In genomic region chr14:25049127-25049558, GRCh38 we compare ENCODE assay signal across 9 cellular contexts. TPM values are rescaled to one million over a fixed set of nuclear protein-coding genes. Genes with fewer than 3 reads are reported as not detected.
DNase-seq lines count a peak whose midpoint lies in the region; ATAC-seq, FAIRE-seq and TF ChIP-seq lines count a peak whose summit lies in the region.
"Had no signal": no experiment of that assay in that cellular context is flagged by ENCODE, and none has a peak within 500 bp of the region (broad histone marks: within the 10 kb centered on the region; RNA-seq: fewer than 3 reads in every experiment).

No MANE protein-coding gene starts in this region.

- CTCF ChIA-PET in MCF 10A (lab: Yijun Ruan, JAX) = no interaction called here

- H3K4me1 ChIP-seq in keratinocyte (ENCODE audit: control insufficient read depth, extremely low read depth, insufficient read depth, low read length) (peaks cover 24% of the 10 kb centered on the region), smooth muscle cell (ENCODE audit: low read depth) (peaks cover 5% of the 10 kb centered on the region)

- H4K20me1 ChIP-seq in keratinocyte (ENCODE audit: control insufficient read depth, extremely low read depth, insufficient read depth, low read length) (no peaks in the 10 kb centered on the region), smooth muscle cell (ENCODE audit: low read depth) (peaks cover 39% of the 10 kb centered on the region)

- no peak overlapping the region for H3K27ac ChIP-seq in keratinocyte (ENCODE audit: control insufficient read depth, insufficient read depth, low read length)
- H3K27ac ChIP-seq in smooth muscle cell (ENCODE audit: low read depth) = peak overlapping the region; percentile 69

- H3K27me3 ChIP-seq in keratinocyte (ENCODE audit: control insufficient read depth, extremely low read depth, insufficient read depth, low read length) = peaks cover 23% of the 10 kb centered on the region
- peaks cover 6% of the 10 kb centered on the region for H3K27me3 ChIP-seq in smooth muscle cell (ENCODE audit: low read depth)

- H3K79me2 ChIP-seq in keratinocyte (ENCODE audit: control insufficient read depth, insufficient read depth, low read length) = no peaks in the 10 kb centered on the region
- peaks cover 76% of the 10 kb centered on the region for H3K79me2 ChIP-seq in smooth muscle cell (ENCODE audit: low read depth)

- H3K9me3 Mint-ChIP-seq in MCF 10A (ENCODE audit: unreplicated experiment) = no peaks in the 10 kb centered on the region

- H3F3A ChIP-seq in smooth muscle cell (ENCODE audit: low read depth) = peaks cover 5% of the 10 kb centered on the region

- H3K4me3 Mint-ChIP-seq in MCF 10A (ENCODE audit: unreplicated experiment) = peak overlapping the region; percentile 70

- H3K4me1 Mint-ChIP-seq in MCF 10A (ENCODE audit: insufficient read depth, unreplicated experiment) = peaks cover 22% of the 10 kb centered on the region

- dilution Hi-C loops in keratinocyte (cut with MboI; ENCODE audit: extremely low pct_ligation_motif_present, low sequenced_read_pairs) = no loop called here

- H3K36me3 Mint-ChIP-seq in MCF 10A (ENCODE audit: insufficient read depth, unreplicated experiment) = no peaks in the 10 kb centered on the region

- DNase-seq in MCF 10A (ENCODE audit: unreplicated experiment) = no peak
- no peak for DNase-seq in keratinocyte (ENCODE audit: low read depth, low spot score)
- no peak for DNase-seq in smooth muscle cell (lab: John Stamatoyannopoulos, UW; ENCODE audit: unreplicated experiment)
- DNase-seq in NCI-H774 (lab: John Stamatoyannopoulos, UW) = no peak
- DNase-seq in activated naive CD4-positive, alpha-beta T cell (lab: John Stamatoyannopoulos, UW) = no peak
- no peak for DNase-seq in NCI-H146 (lab: John Stamatoyannopoulos, UW)

- no peaks in the 10 kb centered on the region for H3K36me3 ChIP-seq in keratinocyte (ENCODE audit: control insufficient read depth in 2 of 2, extremely low read depth in 1 of 2, insufficient read depth in 2 of 2, low read length in 2 of 2)
- no peaks in the 10 kb centered on the region for H3K36me3 ChIP-seq in smooth muscle cell (ENCODE audit: low read depth)

- intact Hi-C loops in MCF 10A (cut with micrococcal nuclease) = no loop called here

- TF ChIP-seq CTCF in MCF 10A (IDR thresholded peaks at IDR 0.05; ENCODE audit: unreplicated experiment) (no peak), keratinocyte (optimal IDR thresholded peaks at IDR 0.05 in 1 of 3, IDR thresholded peaks at IDR 0.05 in 1 of 3, conservative IDR thresholded peaks at IDR 0.05 in 1 of 3; ENCODE audit: extremely low read depth in 1 of 3, insufficient read depth in 2 of 3, low read length in 3 of 3) (no peak), smooth muscle cell (IDR thresholded peaks at IDR 0.05; ENCODE audit: borderline replicate concordance, insufficient read depth, poor library complexity, severe bottlenecking) (no peak)

- POLR2A ChIA-PET in MCF 10A (lab: Yijun Ruan, JAX) = no interaction called here

- H3K4me3 ChIP-seq in GM08714 (ENCODE audit: low read length) = peak overlapping the region; percentile 52; the same call in 1 of the 2 replicates
- H3K4me3 ChIP-seq in keratinocyte (ENCODE audit: control insufficient read depth in 2 of 3, extremely low read depth in 1 of 3, insufficient read depth in 2 of 3, low read depth in 1 of 3, low read length in 3 of 3) = peak overlapping the region; percentile 38 to 70 (median 65)
- peak overlapping the region; percentile 90 for H3K4me3 ChIP-seq in smooth muscle cell

- H3K9me1 ChIP-seq in keratinocyte (ENCODE audit: control insufficient read depth, extremely low read depth, insufficient read depth, low read length) = no peaks in the 10 kb centered on the region

- H2AFZ ChIP-seq in keratinocyte (ENCODE audit: control insufficient read depth, low read length) (no peak overlapping the region), smooth muscle cell (ENCODE audit: low read depth) (peak overlapping the region; percentile 75)

- BruUV-seq in MCF 10A (replicated peaks; lab: Mats Ljungman, UMichigan) = no TSS peak

- H3K4me2 ChIP-seq in keratinocyte (ENCODE audit: control insufficient read depth, extremely low read depth, insufficient read depth, low read depth, low read length) (peak overlapping the region; percentile 93), smooth muscle cell (peak overlapping the region; percentile 98)

- no peak for FAIRE-seq in keratinocyte (lab: Jason Lieb, UNC)

- peaks cover 28% of the 10 kb centered on the region for H3K27me3 Mint-ChIP-seq in MCF 10A (ENCODE audit: insufficient read depth, unreplicated experiment)

- H3K27ac Mint-ChIP-seq in MCF 10A (ENCODE audit: low read depth, unreplicated experiment) = no peak overlapping the region

- H3K9ac ChIP-seq in keratinocyte (ENCODE audit: control insufficient read depth, extremely low read depth, insufficient read depth, low read length) = peak overlapping the region; percentile 25
- H3K9ac ChIP-seq in smooth muscle cell (ENCODE audit: low read depth) = peak overlapping the region; percentile 72

- WGBS in smooth muscle cell (ENCODE audit: low lambda C conversion rate) = 6% methylated on average over 34 of the region's 34 CpGs

- no peaks in the 10 kb centered on the region for H3K9me3 ChIP-seq in keratinocyte (ENCODE audit: control insufficient read depth, low read depth, low read length)
- H3K9me3 ChIP-seq in smooth muscle cell (replicated peaks; ENCODE audit: low read depth) = no peaks in the 10 kb centered on the region

- no peak for ATAC-seq in HG02588 (IDR thresholded peaks at IDR 0.05; ENCODE audit: unreplicated experiment)

RNA-seq across cellular contexts. Expression of gene STXBP6, which starts 0.8 kb away (rescaled TPM):
- total RNA-seq in MCF 10A (2022) (not detected in 2 replicates), smooth muscle cell (144 and 160 TPM in 2 replicates)
- polyA plus RNA-seq in keratinocyte (0.63 to 1.4 TPM (median 0.94 TPM) in 3 replicates), smooth muscle cell (138 and 170 TPM in 2 replicates)
- polyA plus RNA-seq in keratinocyte (2011; ENCODE audit: low read depth) = 3.9 TPM
- polyA plus RNA-seq in keratinocyte (2011; cell fraction: cytosol; rRNA removed) = 0.77 and 1.1 TPM in 2 replicates
- polyA plus RNA-seq in keratinocyte (2011; cell fraction: nucleus; rRNA removed) = 0.16 and 0.60 TPM in 2 replicates
- polyA plus RNA-seq in keratinocyte (2012; ENCODE audit: low replicate concordance) = 0.71 and 6.2 TPM in 2 replicates
- 0.83 to 0.92 TPM in 2 of 3 replicates, not detected in the other for polyA minus RNA-seq in keratinocyte
- polyA minus RNA-seq in keratinocyte (2011; cell fraction: cytosol; rRNA and poly(A)+ RNA removed) = not detected
- polyA minus RNA-seq in keratinocyte (2011; cell fraction: nucleus; rRNA and poly(A)+ RNA removed) = 0.11 and 1.2 TPM in 2 replicates
- total RNA-seq: pulmonary artery endothelial cell had no signal

Comparison
In these comparisons a context has a peak if more than half of its experiments do, and no peak if none do; other contexts are left out.
1. RNA of gene STXBP6, which starts 0.8 kb away (total RNA-seq): 144 to 160 TPM in smooth muscle cell; not detected in MCF 10A; every median in the first group is over 100 times any median in the second.
2. Peak in every context shown above with its lines, with median percentiles within 50 percentile points of each other: H3K4me3 ChIP-seq.